1 cellular context compared by ENCODE assay signal in the genomic region with DNA sequence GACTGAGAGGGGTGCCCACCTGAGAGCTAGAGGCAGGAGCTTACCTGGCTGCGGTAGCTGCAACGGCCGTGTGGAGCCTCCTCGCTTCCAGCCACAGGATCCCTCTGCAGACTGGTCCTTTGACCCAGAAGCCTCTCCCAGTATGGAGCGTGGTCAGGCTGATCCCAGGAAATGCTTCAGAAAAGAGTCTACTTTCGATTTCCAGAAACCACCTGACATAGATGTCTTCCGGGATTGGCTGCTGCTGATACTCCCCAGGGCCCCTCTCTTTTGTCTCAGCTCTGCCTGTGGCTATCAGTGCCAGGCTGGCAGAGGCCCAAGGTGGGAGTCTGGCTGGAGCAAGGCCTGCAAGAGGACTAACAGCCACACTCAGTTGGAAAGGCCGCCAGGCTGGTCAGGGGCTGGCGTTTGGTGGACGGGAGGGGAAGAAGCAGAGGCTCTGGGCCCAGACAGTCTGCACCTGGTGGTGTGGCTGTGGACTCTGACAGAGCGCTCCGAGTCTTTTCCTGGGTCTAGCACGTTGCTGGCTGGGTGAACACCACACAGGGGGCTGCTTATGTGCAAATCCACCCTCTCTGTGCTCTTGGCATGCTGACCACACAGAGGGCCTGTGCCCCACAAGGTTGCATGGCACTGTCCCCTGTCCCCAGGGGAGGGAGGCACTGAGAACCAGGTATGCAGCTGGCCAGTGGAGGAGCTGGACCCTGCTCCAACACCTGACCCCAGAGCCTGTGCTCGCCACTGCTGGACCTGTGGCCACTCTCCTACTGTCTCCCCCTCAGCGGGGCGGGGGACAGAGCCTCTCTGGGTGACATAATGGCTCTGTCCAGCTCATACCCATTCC.
TF ChIP-seq lines count a peak whose summit lies in the region.

A gene with protein sequence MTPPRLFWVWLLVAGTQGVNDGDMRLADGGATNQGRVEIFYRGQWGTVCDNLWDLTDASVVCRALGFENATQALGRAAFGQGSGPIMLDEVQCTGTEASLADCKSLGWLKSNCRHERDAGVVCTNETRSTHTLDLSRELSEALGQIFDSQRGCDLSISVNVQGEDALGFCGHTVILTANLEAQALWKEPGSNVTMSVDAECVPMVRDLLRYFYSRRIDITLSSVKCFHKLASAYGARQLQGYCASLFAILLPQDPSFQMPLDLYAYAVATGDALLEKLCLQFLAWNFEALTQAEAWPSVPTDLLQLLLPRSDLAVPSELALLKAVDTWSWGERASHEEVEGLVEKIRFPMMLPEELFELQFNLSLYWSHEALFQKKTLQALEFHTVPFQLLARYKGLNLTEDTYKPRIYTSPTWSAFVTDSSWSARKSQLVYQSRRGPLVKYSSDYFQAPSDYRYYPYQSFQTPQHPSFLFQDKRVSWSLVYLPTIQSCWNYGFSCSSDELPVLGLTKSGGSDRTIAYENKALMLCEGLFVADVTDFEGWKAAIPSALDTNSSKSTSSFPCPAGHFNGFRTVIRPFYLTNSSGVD (minus strand): TSS at position 144 of the 844 bp plus-strand sequence. CDS start 2,732 bp downstream, outside the sequence.

TF ChIP-seq in HepG2, 621 proteins besides CTCF, POLR2A, EP300 and RAD21 (continued from another document and continues in another):
- TF ChIP-seq PHF5A (CRISPR knock-in tag; IDR thresholded peaks at IDR 0.05; ENCODE audit: low read depth, unreplicated experiment): peak; percentile 63
- TF ChIP-seq, protein P1, sequence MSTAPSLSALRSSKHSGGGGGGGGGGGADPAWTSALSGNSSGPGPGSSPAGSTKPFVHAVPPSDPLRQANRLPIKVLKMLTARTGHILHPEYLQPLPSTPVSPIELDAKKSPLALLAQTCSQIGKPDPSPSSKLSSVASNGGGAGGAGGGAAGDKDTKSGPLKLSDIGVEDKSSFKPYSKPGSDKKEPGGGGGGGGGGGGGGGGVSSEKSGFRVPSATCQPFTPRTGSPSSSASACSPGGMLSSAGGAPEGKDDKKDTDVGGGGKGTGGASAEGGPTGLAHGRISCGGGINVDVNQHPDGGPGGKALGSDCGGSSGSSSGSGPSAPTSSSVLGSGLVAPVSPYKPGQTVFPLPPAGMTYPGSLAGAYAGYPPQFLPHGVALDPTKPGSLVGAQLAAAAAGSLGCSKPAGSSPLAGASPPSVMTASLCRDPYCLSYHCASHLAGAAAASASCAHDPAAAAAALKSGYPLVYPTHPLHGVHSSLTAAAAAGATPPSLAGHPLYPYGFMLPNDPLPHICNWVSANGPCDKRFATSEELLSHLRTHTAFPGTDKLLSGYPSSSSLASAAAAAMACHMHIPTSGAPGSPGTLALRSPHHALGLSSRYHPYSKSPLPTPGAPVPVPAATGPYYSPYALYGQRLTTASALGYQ (CRISPR knock-in tag; IDR thresholded peaks at IDR 0.05): no peak
- TF ChIP-seq, protein P2, sequence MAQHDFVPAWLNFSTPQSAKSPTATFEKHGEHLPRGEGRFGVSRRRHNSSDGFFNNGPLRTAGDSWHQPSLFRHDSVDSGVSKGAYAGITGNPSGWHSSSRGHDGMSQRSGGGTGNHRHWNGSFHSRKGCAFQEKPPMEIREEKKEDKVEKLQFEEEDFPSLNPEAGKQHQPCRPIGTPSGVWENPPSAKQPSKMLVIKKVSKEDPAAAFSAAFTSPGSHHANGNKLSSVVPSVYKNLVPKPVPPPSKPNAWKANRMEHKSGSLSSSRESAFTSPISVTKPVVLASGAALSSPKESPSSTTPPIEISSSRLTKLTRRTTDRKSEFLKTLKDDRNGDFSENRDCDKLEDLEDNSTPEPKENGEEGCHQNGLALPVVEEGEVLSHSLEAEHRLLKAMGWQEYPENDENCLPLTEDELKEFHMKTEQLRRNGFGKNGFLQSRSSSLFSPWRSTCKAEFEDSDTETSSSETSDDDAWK (CRISPR knock-in tag; IDR thresholded peaks at IDR 0.05): no peak
- no peak for TF ChIP-seq EZH2 (conservative IDR thresholded peaks at IDR 0.05; ENCODE audit: low read depth, low read length)
- TF ChIP-seq ZNF780A (CRISPR knock-in tag; IDR thresholded peaks at IDR 0.05): peak; percentile 40; the same call in 1 of the 2 replicates
- TF ChIP-seq NFRKB (IDR thresholded peaks at IDR 0.05): no peak
- peak; percentile 73 for TF ChIP-seq RXRB (CRISPR knock-in tag; IDR thresholded peaks at IDR 0.05; ENCODE audit: borderline replicate concordance)
- peak; percentile 66; the same call in 1 of the 2 replicates for TF ChIP-seq ZNF30 (CRISPR knock-in tag; IDR thresholded peaks at IDR 0.05)
- TF ChIP-seq ZNF282 (IDR thresholded peaks at IDR 0.05; ENCODE audit: partially characterized antibody): no peak
- peak; percentile 91 for TF ChIP-seq DMAP1 (CRISPR knock-in tag; IDR thresholded peaks at IDR 0.05)
- TF ChIP-seq KLF16 (CRISPR knock-in tag; IDR thresholded peaks at IDR 0.05): peak in 1 of 2 experiments; percentile 74; a peak in 1 of 4 replicates
- TF ChIP-seq MYC (CRISPR knock-in tag; IDR thresholded peaks at IDR 0.05; ENCODE audit: borderline replicate concordance): peak; percentile 81
- TF ChIP-seq MBNL3 (CRISPR knock-in tag; conservative IDR thresholded peaks at IDR 0.05): no peak
- TF ChIP-seq, protein P3, sequence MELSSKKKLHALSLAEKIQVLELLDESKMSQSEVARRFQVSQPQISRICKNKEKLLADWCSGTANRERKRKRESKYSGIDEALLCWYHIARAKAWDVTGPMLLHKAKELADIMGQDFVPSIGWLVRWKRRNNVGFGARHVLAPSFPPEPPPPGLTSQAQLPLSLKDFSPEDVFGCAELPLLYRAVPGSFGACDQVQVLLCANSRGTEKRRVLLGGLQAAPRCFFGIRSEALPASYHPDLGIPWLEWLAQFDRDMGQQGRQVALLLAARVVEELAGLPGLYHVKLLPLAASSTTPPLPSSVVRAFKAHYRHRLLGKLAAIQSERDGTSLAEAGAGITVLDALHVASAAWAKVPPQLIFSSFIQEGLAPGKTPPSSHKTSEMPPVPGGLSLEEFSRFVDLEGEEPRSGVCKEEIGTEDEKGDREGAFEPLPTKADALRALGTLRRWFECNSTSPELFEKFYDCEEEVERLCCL (CRISPR knock-in tag; IDR thresholded peaks at IDR 0.05; ENCODE audit: borderline replicate concordance): no peak
- peak; percentile 99 for TF ChIP-seq POLR2G (IDR thresholded peaks at IDR 0.05; ENCODE audit: low read depth, low read length)
- TF ChIP-seq, protein P4, sequence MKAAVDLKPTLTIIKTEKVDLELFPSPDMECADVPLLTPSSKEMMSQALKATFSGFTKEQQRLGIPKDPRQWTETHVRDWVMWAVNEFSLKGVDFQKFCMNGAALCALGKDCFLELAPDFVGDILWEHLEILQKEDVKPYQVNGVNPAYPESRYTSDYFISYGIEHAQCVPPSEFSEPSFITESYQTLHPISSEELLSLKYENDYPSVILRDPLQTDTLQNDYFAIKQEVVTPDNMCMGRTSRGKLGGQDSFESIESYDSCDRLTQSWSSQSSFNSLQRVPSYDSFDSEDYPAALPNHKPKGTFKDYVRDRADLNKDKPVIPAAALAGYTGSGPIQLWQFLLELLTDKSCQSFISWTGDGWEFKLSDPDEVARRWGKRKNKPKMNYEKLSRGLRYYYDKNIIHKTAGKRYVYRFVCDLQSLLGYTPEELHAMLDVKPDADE (CRISPR knock-in tag; IDR thresholded peaks at IDR 0.05): no peak
- peak; percentile 71; the same call in 1 of the 2 replicates for TF ChIP-seq CCDC6 (CRISPR knock-in tag; IDR thresholded peaks at IDR 0.05)
- TF ChIP-seq FOSL1 (CRISPR knock-in tag; IDR thresholded peaks at IDR 0.05; ENCODE audit: borderline replicate concordance): no peak
- no peak for TF ChIP-seq SMARCE1 (IDR thresholded peaks at IDR 0.05; ENCODE audit: borderline replicate concordance)
- peak; percentile 96 for TF ChIP-seq PHF21A (CRISPR knock-in tag; IDR thresholded peaks at IDR 0.05)
- no peak for TF ChIP-seq GTF3A (CRISPR knock-in tag; conservative IDR thresholded peaks at IDR 0.05)
- peak; percentile 69; the same call in 1 of the 2 replicates for TF ChIP-seq CBX5 (CRISPR knock-in tag; IDR thresholded peaks at IDR 0.05; ENCODE audit: borderline replicate concordance)
- TF ChIP-seq HOXA5 (CRISPR knock-in tag; IDR thresholded peaks at IDR 0.05): no peak
- TF ChIP-seq PHB2 (IDR thresholded peaks at IDR 0.05; ENCODE audit: partially characterized antibody): no peak
- no peak for TF ChIP-seq ZNF841 (CRISPR knock-in tag; IDR thresholded peaks at IDR 0.05; ENCODE audit: borderline replicate concordance)
- peak; percentile 30; the same call in 1 of the 2 replicates for TF ChIP-seq FLYWCH1 (CRISPR knock-in tag; IDR thresholded peaks at IDR 0.05)
- no peak for TF ChIP-seq NCOA5 (CRISPR knock-in tag; IDR thresholded peaks at IDR 0.05)
- no peak for TF ChIP-seq ZNF337 (CRISPR knock-in tag; IDR thresholded peaks at IDR 0.05; ENCODE audit: borderline replicate concordance, low read depth)
- TF ChIP-seq ZBTB42 (CRISPR knock-in tag; IDR thresholded peaks at IDR 0.05): peak; percentile 89; the same call in 1 of the 2 replicates
- no peak for TF ChIP-seq SMAD9 (CRISPR knock-in tag; IDR thresholded peaks at IDR 0.05)
- TF ChIP-seq ZNF354B (CRISPR knock-in tag; IDR thresholded peaks at IDR 0.05): no peak
- TF ChIP-seq SNRNP70 (IDR thresholded peaks at IDR 0.05; ENCODE audit: low read depth, low read length): no peak
- TF ChIP-seq ZNF12 (CRISPR knock-in tag; IDR thresholded peaks at IDR 0.05): peak; percentile 79
- TF ChIP-seq ZNF383 (CRISPR knock-in tag; IDR thresholded peaks at IDR 0.05; ENCODE audit: borderline replicate concordance): no peak
- peak; percentile 81 for TF ChIP-seq NFYC (CRISPR knock-in tag; IDR thresholded peaks at IDR 0.05)
- no peak for TF ChIP-seq ZNF816 (CRISPR knock-in tag; IDR thresholded peaks at IDR 0.05; ENCODE audit: borderline replicate concordance)
- TF ChIP-seq, protein P5, sequence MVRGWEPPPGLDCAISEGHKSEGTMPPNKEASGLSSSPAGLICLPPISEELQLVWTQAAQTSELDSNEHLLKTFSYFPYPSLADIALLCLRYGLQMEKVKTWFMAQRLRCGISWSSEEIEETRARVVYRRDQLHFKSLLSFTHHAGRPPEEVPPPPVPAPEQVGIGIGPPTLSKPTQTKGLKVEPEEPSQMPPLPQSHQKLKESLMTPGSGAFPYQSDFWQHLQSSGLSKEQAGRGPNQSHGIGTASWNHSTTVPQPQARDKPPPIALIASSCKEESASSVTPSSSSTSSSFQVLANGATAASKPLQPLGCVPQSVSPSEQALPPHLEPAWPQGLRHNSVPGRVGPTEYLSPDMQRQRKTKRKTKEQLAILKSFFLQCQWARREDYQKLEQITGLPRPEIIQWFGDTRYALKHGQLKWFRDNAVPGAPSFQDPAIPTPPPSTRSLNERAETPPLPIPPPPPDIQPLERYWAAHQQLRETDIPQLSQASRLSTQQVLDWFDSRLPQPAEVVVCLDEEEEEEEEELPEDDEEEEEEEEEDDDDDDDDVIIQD (CRISPR knock-in tag; IDR thresholded peaks at IDR 0.05; ENCODE audit: low read depth): peak; percentile 58; the same call in 1 of the 2 replicates
- TF ChIP-seq CBX1 (IDR thresholded peaks at IDR 0.05; ENCODE audit: low read depth): peak; percentile 33
- TF ChIP-seq HDAC6 (IDR thresholded peaks at IDR 0.05; ENCODE audit: low read depth, low read length): no peak
- TF ChIP-seq, protein P6, sequence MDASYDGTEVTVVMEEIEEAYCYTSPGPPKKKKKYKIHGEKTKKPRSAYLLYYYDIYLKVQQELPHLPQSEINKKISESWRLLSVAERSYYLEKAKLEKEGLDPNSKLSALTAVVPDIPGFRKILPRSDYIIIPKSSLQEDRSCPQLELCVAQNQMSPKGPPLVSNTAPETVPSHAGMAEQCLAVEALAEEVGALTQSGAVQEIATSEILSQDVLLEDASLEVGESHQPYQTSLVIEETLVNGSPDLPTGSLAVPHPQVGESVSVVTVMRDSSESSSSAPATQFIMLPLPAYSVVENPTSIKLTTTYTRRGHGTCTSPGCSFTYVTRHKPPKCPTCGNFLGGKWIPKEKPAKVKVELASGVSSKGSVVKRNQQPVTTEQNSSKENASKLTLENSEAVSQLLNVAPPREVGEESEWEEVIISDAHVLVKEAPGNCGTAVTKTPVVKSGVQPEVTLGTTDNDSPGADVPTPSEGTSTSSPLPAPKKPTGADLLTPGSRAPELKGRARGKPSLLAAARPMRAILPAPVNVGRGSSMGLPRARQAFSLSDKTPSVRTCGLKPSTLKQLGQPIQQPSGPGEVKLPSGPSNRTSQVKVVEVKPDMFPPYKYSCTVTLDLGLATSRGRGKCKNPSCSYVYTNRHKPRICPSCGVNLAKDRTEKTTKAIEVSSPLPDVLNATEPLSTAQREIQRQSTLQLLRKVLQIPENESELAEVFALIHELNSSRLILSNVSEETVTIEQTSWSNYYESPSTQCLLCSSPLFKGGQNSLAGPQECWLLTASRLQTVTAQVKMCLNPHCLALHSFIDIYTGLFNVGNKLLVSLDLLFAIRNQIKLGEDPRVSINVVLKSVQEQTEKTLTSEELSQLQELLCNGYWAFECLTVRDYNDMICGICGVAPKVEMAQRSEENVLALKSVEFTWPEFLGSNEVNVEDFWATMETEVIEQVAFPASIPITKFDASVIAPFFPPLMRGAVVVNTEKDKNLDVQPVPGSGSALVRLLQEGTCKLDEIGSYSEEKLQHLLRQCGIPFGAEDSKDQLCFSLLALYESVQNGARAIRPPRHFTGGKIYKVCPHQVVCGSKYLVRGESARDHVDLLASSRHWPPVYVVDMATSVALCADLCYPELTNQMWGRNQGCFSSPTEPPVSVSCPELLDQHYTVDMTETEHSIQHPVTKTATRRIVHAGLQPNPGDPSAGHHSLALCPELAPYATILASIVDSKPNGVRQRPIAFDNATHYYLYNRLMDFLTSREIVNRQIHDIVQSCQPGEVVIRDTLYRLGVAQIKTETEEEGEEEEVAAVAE (CRISPR knock-in tag; IDR thresholded peaks at IDR 0.05; ENCODE audit: borderline replicate concordance): peak; percentile 83
- TF ChIP-seq DPF2 (CRISPR knock-in tag; IDR thresholded peaks at IDR 0.05; ENCODE audit: borderline replicate concordance, low read depth): no peak
- peak; percentile 47 for TF ChIP-seq GATAD2A (CRISPR knock-in tag; IDR thresholded peaks at IDR 0.05)
- no peak for TF ChIP-seq ZNF101 (CRISPR knock-in tag; IDR thresholded peaks at IDR 0.05; ENCODE audit: borderline replicate concordance, low read depth)
- TF ChIP-seq RARG (CRISPR knock-in tag; IDR thresholded peaks at IDR 0.05; ENCODE audit: low read depth): no peak
- TF ChIP-seq, protein P7, sequence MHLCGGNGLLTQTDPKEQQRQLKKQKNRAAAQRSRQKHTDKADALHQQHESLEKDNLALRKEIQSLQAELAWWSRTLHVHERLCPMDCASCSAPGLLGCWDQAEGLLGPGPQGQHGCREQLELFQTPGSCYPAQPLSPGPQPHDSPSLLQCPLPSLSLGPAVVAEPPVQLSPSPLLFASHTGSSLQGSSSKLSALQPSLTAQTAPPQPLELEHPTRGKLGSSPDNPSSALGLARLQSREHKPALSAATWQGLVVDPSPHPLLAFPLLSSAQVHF (CRISPR knock-in tag; IDR thresholded peaks at IDR 0.05): 0 out of 2 replicates have a peak, but pooled peaks have one; percentile 52
- TF ChIP-seq ZNF24 (IDR thresholded peaks at IDR 0.05): no peak
- TF ChIP-seq ZFYVE20 (CRISPR knock-in tag; IDR thresholded peaks at IDR 0.05; ENCODE audit: borderline replicate concordance, low read depth): 0 out of 2 replicates have a peak, but pooled peaks have one; percentile 76
- TF ChIP-seq CBX2 (IDR thresholded peaks at IDR 0.05; ENCODE audit: low read depth, low read length): no peak
- peak; percentile 46; the same call in 1 of the 2 replicates for TF ChIP-seq CBX2 (CRISPR knock-in tag; IDR thresholded peaks at IDR 0.05; ENCODE audit: low read depth)
- TF ChIP-seq ZMYM4 (CRISPR knock-in tag; IDR thresholded peaks at IDR 0.05): peak; percentile 79
- TF ChIP-seq NAIF1 (CRISPR knock-in tag; IDR thresholded peaks at IDR 0.05; ENCODE audit: borderline replicate concordance): peak; percentile 32; the same call in 1 of the 2 replicates
- TF ChIP-seq RBAK (CRISPR knock-in tag; IDR thresholded peaks at IDR 0.05): 0 out of 2 replicates have a peak, but pooled peaks have one; percentile 57
- peak; percentile 35; the same call in 1 of the 2 replicates for TF ChIP-seq NFKB2 (CRISPR knock-in tag; IDR thresholded peaks at IDR 0.05; ENCODE audit: borderline replicate concordance)
- no peak for TF ChIP-seq ZNF569 (CRISPR knock-in tag; IDR thresholded peaks at IDR 0.05; ENCODE audit: borderline replicate concordance)
